1 cellular context compared by ENCODE assay signal in genomic region chr12:2291182-2291832, GRCh38.
TF ChIP-seq lines count a peak whose summit lies in the region.

No MANE protein-coding gene starts in this region.

TF ChIP-seq in GM23338, 12 proteins besides CTCF, POLR2A, EP300 and RAD21 (continued from another document):
- TF ChIP-seq ZNF462 (CRISPR knock-in tag; IDR thresholded peaks at IDR 0.05) (no peak), NANOG (IDR thresholded peaks at IDR 0.05; ENCODE audit: borderline replicate concordance) (no peak), ZNF331 (CRISPR knock-in tag; IDR thresholded peaks at IDR 0.05; ENCODE audit: low read depth) (no peak), EZH2phosphoT487 (IDR thresholded peaks at IDR 0.05; ENCODE audit: unreplicated experiment) (no peak), STAT1 (IDR thresholded peaks at IDR 0.05; ENCODE audit: unreplicated experiment) (no peak), JUNB (IDR thresholded peaks at IDR 0.05; ENCODE audit: unreplicated experiment) (no peak), EZH2 (IDR thresholded peaks at IDR 0.05; ENCODE audit: low read depth, unreplicated experiment) (no peak), ZNF114 (CRISPR knock-in tag; IDR thresholded peaks at IDR 0.05) (no peak), ETS1 (IDR thresholded peaks at IDR 0.05) (no peak)
